19 cellular contexts compared by ENCODE assay signal in the genomic region with DNA sequence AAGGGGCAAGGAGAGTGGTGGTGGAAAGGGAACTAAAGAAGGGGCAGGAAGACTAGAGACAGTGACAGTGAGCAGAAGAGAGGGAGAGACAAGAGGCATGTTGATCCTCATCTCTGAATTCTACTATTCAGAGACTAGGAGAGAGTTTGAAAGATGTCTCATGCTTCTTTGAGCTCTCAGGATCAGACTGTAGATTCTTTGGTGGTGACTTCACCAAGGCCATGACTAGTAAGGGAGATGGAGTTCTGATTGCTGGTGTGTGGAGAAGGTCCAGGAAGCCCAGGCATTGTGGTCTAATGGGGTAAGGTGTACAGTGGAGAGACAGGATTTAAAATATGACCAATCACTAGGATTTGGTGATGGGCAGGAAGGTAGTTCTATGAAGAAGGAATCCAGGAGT. TPM values are rescaled to one million over a fixed set of nuclear protein-coding genes. Genes with fewer than 3 reads are reported as not detected.
"Had no signal": no experiment of that assay in that cellular context is flagged by ENCODE, and none has a peak within 500 bp of the region (broad histone marks: within the 10 kb centered on the region; RNA-seq: fewer than 3 reads in every experiment).

No MANE protein-coding gene starts in this region.

- H3K4me1 ChIP-seq: left ventricle myocardium inferior, tibial nerve had no signal

- DNase-seq: activated CD4-positive, CD25-positive, alpha-beta regulatory T cell treated with anti-CD3 and anti-CD28 coated beads, Interleukin-2, amount 50 U/mL, for 72 hours; activated gamma-delta T cell; effector memory CD8-positive, alpha-beta T cell; head of caudate nucleus; left ventricle myocardium inferior; naive B cell; stimulated activated CD4-positive, alpha-beta T cell treated with anti-CD3 and anti-CD28 coated beads, Interleukin-2, amount 100 ng/mL, for 24 hours; stimulated activated naive CD8-positive, alpha-beta T cell treated with anti-CD3 and anti-CD28 coated beads, Interleukin-15, Interleukin-2, amounts not matched to agents 100 U/mL and 50 U/mL, for 24 hours; T-helper 1 cell; T1000 had no signal

- H3K4me3 ChIP-seq: cardiac muscle cell, left ventricle myocardium inferior, tibial nerve had no signal

- H3K27me3 ChIP-seq: cardiac muscle cell, tibial nerve had no signal

- H3K9me3 ChIP-seq: tibial nerve had no signal

- H3K36me3 ChIP-seq: cardiac muscle cell, left ventricle myocardium inferior, tibial nerve had no signal

- H3K27ac ChIP-seq: cardiac muscle cell, left ventricle myocardium inferior, tibial nerve had no signal

- ATAC-seq: effector memory CD8-positive, alpha-beta T cell had no signal

RNA-seq across cellular contexts. Expression of a gene that starts 0.7 kb away (rescaled TPM):
- total RNA-seq: cardiac muscle cell, dermis microvascular lymphatic vessel endothelial cell, fibroblast of lung, frontal cortex, left ventricle myocardium inferior, mononuclear cell, neural crest cell, omental fat pad, progenitor cell of endocrine pancreas, tibial nerve had no signal

RNA-seq across cellular contexts. Expression of a gene that starts 0.8 kb away (rescaled TPM):
- total RNA-seq: cardiac muscle cell, dermis microvascular lymphatic vessel endothelial cell, fibroblast of lung, frontal cortex, left ventricle myocardium inferior, mononuclear cell, neural crest cell, omental fat pad, progenitor cell of endocrine pancreas, tibial nerve had no signal

RNA-seq across cellular contexts. Expression of a gene that starts 39.7 kb away (rescaled TPM):
- total RNA-seq: cardiac muscle cell, dermis microvascular lymphatic vessel endothelial cell, fibroblast of lung, frontal cortex, left ventricle myocardium inferior, mononuclear cell, neural crest cell, omental fat pad, progenitor cell of endocrine pancreas, tibial nerve had no signal

RNA-seq across cellular contexts. Expression of a gene that starts 51.3 kb away (rescaled TPM):
- total RNA-seq: cardiac muscle cell, dermis microvascular lymphatic vessel endothelial cell, fibroblast of lung, frontal cortex, left ventricle myocardium inferior, mononuclear cell, neural crest cell, omental fat pad, progenitor cell of endocrine pancreas, tibial nerve had no signal
